ENCODE assay signal across 21 cellular contexts in genomic region chr15:40087095-40087805, GRCh38. TPM values are rescaled to one million over a fixed set of nuclear protein-coding genes. Genes with fewer than 3 reads are reported as not detected.
A peak's percentile ranks its signal among the peaks of the same experiment; 100 is the strongest.
DNase-seq lines count a peak whose midpoint lies in the region; ATAC-seq, FAIRE-seq and TF ChIP-seq lines count a peak whose summit lies in the region.
"Had no signal": no experiment of that assay in that cellular context is flagged by ENCODE, and none has a peak within 500 bp of the region (broad histone marks: within the 10 kb centered on the region; RNA-seq: fewer than 3 reads in every experiment).

No MANE protein-coding gene starts in this region.

- no peak for TF ChIP-seq EP300 in HepG2 (IDR thresholded peaks at IDR 0.05; ENCODE audit: low read depth in 2 of 2, low read length in 2 of 2)
- TF ChIP-seq EP300 in HepG2 (CRISPR knock-in tag; IDR thresholded peaks at IDR 0.05; ENCODE audit: borderline replicate concordance) = no peak

- POLR2A ChIA-PET in HepG2 (lab: Yijun Ruan, JAX) = interaction anchor here (1.1 to 15.1 kb wide), 8 partner anchors 9 to 85 kb away, joined by 3 to 371 read pairs (median 8); partner anchors contain the start of gene BMF

- FAIRE-seq in HepG2 (lab: Jason Lieb, UNC) = no peak

- DNase-seq in HepG2 (ENCODE audit: low spot score) (no peak), right lobe of liver (no peak), chondrocyte (ENCODE audit: low spot score) (no peak), osteoblast (ENCODE audit: insufficient read length, low spot score, missing footprints) (peak; percentile 42), NCI-H774 (lab: John Stamatoyannopoulos, UW) (no peak), EL (no peak), DMS79 (lab: John Stamatoyannopoulos, UW) (no peak)
- DNase-seq in activated CD4-positive, CD25-positive, alpha-beta regulatory T cell (lab: John Stamatoyannopoulos, UW) = no peak
- DNase-seq: activated CD8-positive, alpha-beta T cell treated with anti-CD3 and anti-CD28 coated beads, Interleukin-2, amount 10 ng/mL, durations not matched to agents 7 days and 5 days; activated naive CD4-positive, alpha-beta T cell treated with Interleukin-2 at 50 U/mL for 16 hours; activated T-cell treated with anti-CD3 and anti-CD28 coated beads, Interleukin-2, amount 50 U/mL, for 24 hours; CD4-positive, alpha-beta T cell; effector memory CD8-positive, alpha-beta T cell; NCI-H1105; NCI-H2081 treated with DMSO at 0.1 percent for 48 hours; NCI-H524 treated with DMSO at 0.1 percent for 48 hours; stimulated activated CD4-positive, alpha-beta T cell treated with anti-CD3 and anti-CD28 coated beads, Interleukin-4, amount 100 ng/mL, for 24 hours; T-helper 2 cell had no signal

- no peak overlapping the region for H2AFZ ChIP-seq in HepG2 (ENCODE audit: low read length)
- H2AFZ ChIP-seq in osteoblast (ENCODE audit: low read length) = no peak overlapping the region

- 59% methylated on average over 12 of the region's 14 CpGs for WGBS in HepG2 (ENCODE audit: low lambda C conversion rate)
- WGBS in right lobe of liver (ENCODE audit: insufficient coverage, low coverage, low lambda C conversion rate, missing lambda C conversion rate) = 83% methylated on average over 7 of the region's 14 CpGs

- peak overlapping the region; percentile 27 for H3K27ac Mint-ChIP-seq in chondrocyte (ENCODE audit: unreplicated experiment)
- H3K27ac Mint-ChIP-seq: activated CD8-positive, alpha-beta T cell treated with anti-CD3 and anti-CD28 coated beads, Interleukin-2, amount 10 ng/mL, durations not matched to agents 7 days and 5 days; activated T-cell treated with anti-CD3 and anti-CD28 coated beads, Interleukin-2, amount 50 U/mL, for 24 hours; CD4-positive, alpha-beta T cell; effector memory CD8-positive, alpha-beta T cell had no signal

- H3K9me3 ChIP-seq in HepG2 (ENCODE audit: low read length) (no peaks in the 10 kb centered on the region), right lobe of liver (no peaks in the 10 kb centered on the region), osteoblast (ENCODE audit: low read depth, low read length) (no peaks in the 10 kb centered on the region)
- H3K9me3 ChIP-seq: heart left ventricle had no signal

- in situ Hi-C loops in HepG2 (cut with HindIII; ENCODE audit: extremely low pct_ligation_motif_present, low pct_unique_long_range_greater_than_20kb) = no loop called here

- H3K4me3 ChIP-seq in HepG2 (replicated peaks in 1 of 3; ENCODE audit: insufficient read depth in 1 of 3, low read depth in 2 of 3, low read length in 3 of 3) = no peak overlapping the region
- no peak overlapping the region for H3K4me3 ChIP-seq in right lobe of liver
- H3K4me3 ChIP-seq in osteoblast (ENCODE audit: insufficient read depth, low read length) = no peak overlapping the region
- H3K4me3 ChIP-seq: heart left ventricle, skin epidermis had no signal

- peaks cover 84% of the 10 kb centered on the region for H3K4me1 ChIP-seq in HepG2 (ENCODE audit: insufficient read depth, low read length)
- peaks cover 0 to 46% (median 27%) of the 10 kb centered on the region in 4 donors for H3K4me1 ChIP-seq in right lobe of liver
- peaks cover 27% of the 10 kb centered on the region for H3K4me1 ChIP-seq in osteoblast (ENCODE audit: insufficient read depth, low read length)

- peak overlapping the region; percentile 18; the same call in 1 of the 2 replicates for H3K4me2 ChIP-seq in HepG2 (ENCODE audit: low read depth, low read length)
- no peak overlapping the region for H3K4me2 ChIP-seq in osteoblast (ENCODE audit: insufficient read depth, low read length)

- H3K79me2 ChIP-seq in HepG2 (ENCODE audit: insufficient read depth, low read length) (no peaks in the 10 kb centered on the region), osteoblast (ENCODE audit: insufficient read depth, low read length) (no peaks in the 10 kb centered on the region)

- H3K4me1 Mint-ChIP-seq in chondrocyte (ENCODE audit: low read depth) = peaks cover 82% of the 10 kb centered on the region

- CTCF ChIA-PET in HepG2 (lab: Yijun Ruan, JAX; ENCODE audit: low intra/inter-chr PET ratio, low total read pairs) = no interaction called here

- TF ChIP-seq POLR2A in HepG2 (IDR thresholded peaks at IDR 0.05; ENCODE audit: insufficient read depth in 1 of 2, low read depth in 2 of 2, low read length in 2 of 2) (no peak), right lobe of liver (IDR thresholded peaks at IDR 0.05) (no peak)

- H4K20me1 ChIP-seq in HepG2 (ENCODE audit: insufficient read depth, low read length) = no peaks in the 10 kb centered on the region
- no peaks in the 10 kb centered on the region for H4K20me1 ChIP-seq in osteoblast (ENCODE audit: insufficient read depth, low read length)

- peaks cover 0 to 9% of the 10 kb centered on the region in 2 experiments; a peak in 2 of 5 replicates for H3K36me3 ChIP-seq in HepG2 (replicated peaks in 1 of 2; ENCODE audit: control insufficient read depth in 1 of 2, insufficient read depth in 2 of 2, low read length in 2 of 2)
- no peaks in the 10 kb centered on the region for H3K36me3 ChIP-seq in right lobe of liver
- no peaks in the 10 kb centered on the region for H3K36me3 ChIP-seq in osteoblast (ENCODE audit: insufficient read depth, low read length)

- H3K27me3 ChIP-seq in HepG2 (ENCODE audit: control insufficient read depth in 1 of 2, insufficient read depth in 2 of 2, low read length in 2 of 2) (no peaks in the 10 kb centered on the region), right lobe of liver (no peaks in the 10 kb centered on the region), osteoblast (ENCODE audit: insufficient read depth, low read length) (no peaks in the 10 kb centered on the region)
- H3K27me3 ChIP-seq: heart left ventricle had no signal

- no peak overlapping the region for H3K4me3 Mint-ChIP-seq in chondrocyte (ENCODE audit: unreplicated experiment)
- H3K4me3 Mint-ChIP-seq: activated CD8-positive, alpha-beta T cell treated with anti-CD3 and anti-CD28 coated beads, Interleukin-2, amount 10 ng/mL, durations not matched to agents 7 days and 5 days; activated T-cell treated with anti-CD3 and anti-CD28 coated beads, Interleukin-2, amount 50 U/mL, for 24 hours; CD4-positive, alpha-beta T cell; effector memory CD8-positive, alpha-beta T cell had no signal

- peak overlapping the region; percentile 24; the same call in 1 of the 2 replicates for H3K9ac ChIP-seq in HepG2 (ENCODE audit: insufficient read depth, low read depth, low read length)

- H3K36me3 Mint-ChIP-seq in chondrocyte (ENCODE audit: low read depth) = peaks cover 8% of the 10 kb centered on the region

- intact Hi-C loops in HepG2 (cut with micrococcal nuclease; ENCODE audit: unreplicated experiment) = no loop called here
- intact Hi-C loops in right lobe of liver (cut with DNase I) = no loop called here

- no peak for ATAC-seq in HepG2
- no peak for ATAC-seq in right lobe of liver
- ATAC-seq: activated CD8-positive, alpha-beta T cell treated with anti-CD3 and anti-CD28 coated beads, Interleukin-2, amount 10 ng/mL, durations not matched to agents 7 days and 5 days; effector memory CD8-positive, alpha-beta T cell; heart left ventricle had no signal

- TF ChIP-seq CTCF in HepG2 (CRISPR knock-in tag; IDR thresholded peaks at IDR 0.05) = no peak
- TF ChIP-seq CTCF in right lobe of liver (IDR thresholded peaks at IDR 0.05) = no peak
- TF ChIP-seq CTCF in chondrocyte (IDR thresholded peaks at IDR 0.05) = no peak
- no peak for TF ChIP-seq CTCF in osteoblast (IDR thresholded peaks at IDR 0.05; ENCODE audit: extremely low read depth, low read depth, low read length)

- no peak for TF ChIP-seq RAD21 in HepG2 (CRISPR knock-in tag; IDR thresholded peaks at IDR 0.05)

- no TSS peak for BruUV-seq in HepG2 (replicated peaks; lab: Mats Ljungman, UMichigan)

- H3K9me3 Mint-ChIP-seq in chondrocyte (ENCODE audit: low read depth) = no peaks in the 10 kb centered on the region
- H3K9me3 Mint-ChIP-seq: activated T-cell treated with anti-CD3 and anti-CD28 coated beads, Interleukin-2, amount 50 U/mL, for 24 hours; CD4-positive, alpha-beta T cell; effector memory CD8-positive, alpha-beta T cell had no signal

- peak overlapping the region; percentile 78 for H3K27ac ChIP-seq in HepG2 (ENCODE audit: extremely low read length, insufficient read depth, low read length)
- H3K27ac ChIP-seq in right lobe of liver = no peak overlapping the region
- H3K27ac ChIP-seq in osteoblast (ENCODE audit: low read depth, low read length) = no peak overlapping the region
- H3K27ac ChIP-seq: heart left ventricle, skin epidermis, VCaP had no signal

- H3K27me3 Mint-ChIP-seq in chondrocyte (ENCODE audit: low read depth) = no peaks in the 10 kb centered on the region

RNA-seq across cellular contexts. Expression of gene BMF, which starts 21.4 kb away (rescaled TPM):
- total RNA-seq in HepG2 (2016; rRNA removed; fragmentation: Illumina TruSeq; extraction: Trizol) (5.4 and 8.7 TPM in 2 replicates), right lobe of liver (1 to 10 TPM; 1.7 to 7.3 (median 3.4) TPM), chondrocyte (15.1 to 40.9 TPM (median 17.9 TPM) in 3 replicates), osteoblast (8.0 TPM in 2 replicates)
- 0.88 and 1.0 TPM in 2 replicates for total RNA-seq in HepG2 (2016; cell fraction: cytosol; rRNA removed; fragmentation: Illumina TruSeq; extraction: Trizol; ENCODE audit: low read depth)
- total RNA-seq in HepG2 (2016; cell fraction: insoluble cytoplasmic fraction; rRNA removed; fragmentation: Illumina TruSeq; extraction: Trizol) = 5.1 and 9.6 TPM in 2 replicates
- 2.8 and 3.2 TPM in 2 replicates for total RNA-seq in HepG2 (2016; cell fraction: membrane; rRNA removed; fragmentation: Illumina TruSeq; extraction: Trizol)
- 11.8 and 14.8 TPM in 2 replicates for total RNA-seq in HepG2 (2016; cell fraction: nucleus; rRNA removed; fragmentation: Illumina TruSeq; extraction: Trizol)
- 15.9 and 32.7 TPM in 2 replicates for polyA plus RNA-seq in HepG2 (2011; rRNA removed)
- 12.2 and 20.6 TPM in 2 replicates for polyA plus RNA-seq in HepG2 (2011; cell fraction: cytosol; rRNA removed)
- polyA plus RNA-seq in HepG2 (2011; cell fraction: nucleus; rRNA removed) = 28.3 and 48.7 TPM in 2 replicates
- 14.9 and 27.8 TPM in 2 replicates for polyA plus RNA-seq in HepG2 (2012)
- 0.38 and 0.44 TPM in 2 replicates for polyA plus RNA-seq in HepG2 (2016; cell fraction: cytosol; fragmentation: Illumina TruSeq; extraction: Trizol; ENCODE audit: low read depth)
- 4.3 and 4.9 TPM in 2 replicates for polyA plus RNA-seq in HepG2 (2016; cell fraction: insoluble cytoplasmic fraction; fragmentation: Illumina TruSeq; extraction: Trizol; ENCODE audit: low read depth)
- 0.95 and 1.0 TPM in 2 replicates for polyA plus RNA-seq in HepG2 (2016; cell fraction: membrane; fragmentation: Illumina TruSeq; extraction: Trizol; ENCODE audit: low read depth)
- 13.0 and 15.3 TPM in 2 replicates for polyA plus RNA-seq in HepG2 (2016; cell fraction: nucleus; fragmentation: Illumina TruSeq; extraction: Trizol; ENCODE audit: insufficient read depth, low read depth)
- polyA minus RNA-seq in HepG2 (2011; rRNA and poly(A)+ RNA removed; ENCODE audit: low replicate concordance) = 3.0 and 44.4 TPM in 2 replicates
- polyA minus RNA-seq in HepG2 (2011; cell fraction: cytosol; rRNA and poly(A)+ RNA removed) = 11.2 and 23.6 TPM in 2 replicates
- 23.4 and 35.4 TPM in 2 replicates for polyA minus RNA-seq in HepG2 (2011; cell fraction: nucleus; rRNA and poly(A)+ RNA removed)

RNA-seq across cellular contexts. Expression of gene SRP14, which starts 48.3 kb away (rescaled TPM):
- total RNA-seq in HepG2 (2016; rRNA removed; fragmentation: Illumina TruSeq; extraction: Trizol) = 208 and 346 TPM in 2 replicates
- total RNA-seq in HepG2 (2016; cell fraction: cytosol; rRNA removed; fragmentation: Illumina TruSeq; extraction: Trizol; ENCODE audit: low read depth) = 41.2 and 44.6 TPM in 2 replicates
- 215 and 364 TPM in 2 replicates for total RNA-seq in HepG2 (2016; cell fraction: insoluble cytoplasmic fraction; rRNA removed; fragmentation: Illumina TruSeq; extraction: Trizol)
- 66.6 and 67.3 TPM in 2 replicates for total RNA-seq in HepG2 (2016; cell fraction: membrane; rRNA removed; fragmentation: Illumina TruSeq; extraction: Trizol)
- total RNA-seq in HepG2 (2016; cell fraction: nucleus; rRNA removed; fragmentation: Illumina TruSeq; extraction: Trizol) = 83.4 and 83.7 TPM in 2 replicates
- polyA plus RNA-seq in HepG2 (2011; rRNA removed) = 257 and 356 TPM in 2 replicates
- 182 and 220 TPM in 2 replicates for polyA plus RNA-seq in HepG2 (2011; cell fraction: cytosol; rRNA removed)
- 51.4 and 52.1 TPM in 2 replicates for polyA plus RNA-seq in HepG2 (2011; cell fraction: nucleus; rRNA removed)
- 184 and 206 TPM in 2 replicates for polyA plus RNA-seq in HepG2 (2012)
- polyA plus RNA-seq in HepG2 (2016; cell fraction: cytosol; fragmentation: Illumina TruSeq; extraction: Trizol; ENCODE audit: low read depth) = 72.3 and 76.1 TPM in 2 replicates
- polyA plus RNA-seq in HepG2 (2016; cell fraction: insoluble cytoplasmic fraction; fragmentation: Illumina TruSeq; extraction: Trizol; ENCODE audit: low read depth) = 607 and 646 TPM in 2 replicates
- 102 TPM in 2 replicates for polyA plus RNA-seq in HepG2 (2016; cell fraction: membrane; fragmentation: Illumina TruSeq; extraction: Trizol; ENCODE audit: low read depth)
- 218 and 240 TPM in 2 replicates for polyA plus RNA-seq in HepG2 (2016; cell fraction: nucleus; fragmentation: Illumina TruSeq; extraction: Trizol; ENCODE audit: insufficient read depth, low read depth)
- polyA minus RNA-seq in HepG2 (2011; rRNA and poly(A)+ RNA removed; ENCODE audit: low replicate concordance) = 39.8 and 85.1 TPM in 2 replicates
- polyA minus RNA-seq in HepG2 (2011; cell fraction: cytosol; rRNA and poly(A)+ RNA removed) = 43.2 and 55.2 TPM in 2 replicates
- 31.1 and 41.5 TPM in 2 replicates for polyA minus RNA-seq in HepG2 (2011; cell fraction: nucleus; rRNA and poly(A)+ RNA removed)
- 100 to 1,000 TPM in 2 of 6 experiments, 10 to 100 TPM in 4; 57.9 to 277 (median 81.0) TPM for total RNA-seq in right lobe of liver
- 144 to 199 TPM (median 146 TPM) in 3 replicates for total RNA-seq in chondrocyte
- total RNA-seq in osteoblast = 81.4 and 97.2 TPM in 2 replicates
